In the genomic region with DNA sequence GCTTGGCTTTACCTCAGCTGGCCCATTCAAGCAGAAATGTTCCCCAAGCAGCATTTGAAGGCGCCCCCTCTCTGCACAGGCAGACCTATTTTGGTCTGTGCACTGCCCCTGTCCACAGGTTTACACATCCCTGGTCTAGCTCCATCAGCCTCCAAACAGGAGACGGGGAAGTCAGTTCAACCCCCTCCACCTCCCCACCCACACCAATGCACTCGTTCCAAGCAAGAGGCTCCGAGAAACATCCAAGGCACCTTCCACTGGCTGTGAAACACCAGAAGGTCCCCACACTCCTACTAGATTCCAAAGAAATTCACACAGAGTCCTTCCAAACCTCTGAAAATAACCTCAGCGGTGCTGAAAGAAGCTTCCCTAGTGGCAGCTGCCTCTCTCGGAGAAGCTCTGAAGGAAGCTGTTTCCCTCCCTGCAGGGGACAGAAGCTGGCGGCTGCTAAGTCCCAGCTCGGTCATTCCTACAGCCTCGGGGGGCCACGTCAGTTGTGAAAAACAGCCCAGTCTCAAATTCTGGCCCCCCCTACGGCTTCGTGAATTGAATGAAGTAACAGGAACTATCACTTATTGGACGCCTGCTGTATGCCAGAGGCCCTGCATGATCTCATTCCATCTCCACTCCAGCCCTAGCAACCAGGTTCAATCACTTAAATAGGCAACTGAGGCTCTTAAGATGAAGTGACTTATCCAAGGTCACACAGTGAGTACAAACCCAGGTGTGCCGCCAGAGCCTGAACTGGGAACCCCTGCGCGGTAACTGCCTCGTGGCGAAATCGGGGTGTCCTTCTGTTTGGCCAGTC, we compare ENCODE assay signal across 8 cellular contexts. TPM values are rescaled to one million over a fixed set of nuclear protein-coding genes. Genes with fewer than 3 reads are reported as not detected.
A peak's percentile ranks its signal among the peaks of the same experiment; 100 is the strongest.
DNase-seq lines count a peak whose midpoint lies in the region; ATAC-seq, FAIRE-seq and TF ChIP-seq lines count a peak whose summit lies in the region.

No MANE protein-coding gene starts in this region.

- BruUV-seq in Calu3 (replicated peaks; lab: Mats Ljungman, UMichigan): TSS peak; percentile 27

- CTCF ChIA-PET in Calu3 (lab: Charles Lee): interaction anchor here (0.7 to 1.6 kb wide), 6 partner anchors 10 to 988 kb away, joined by 3 to 5 read pairs (median 4); no protein-coding TSS in a partner anchor
- CTCF ChIA-PET in activated CD4-positive, alpha-beta memory T cell treated with anti-CD3 and anti-CD28 coated beads for 36 hours (lab: Charles Lee): interaction anchor here (0.6 to 3.5 kb wide), 8 partner anchors 11 to 305 kb away, joined by 3 to 16 read pairs (median 6); partner anchors contain the start of gene B4GALT5

- no peak for DNase-seq in Calu3
- peak; percentile 27 for DNase-seq in activated CD4-positive, alpha-beta memory T cell treated with anti-CD3 and anti-CD28 coated beads for 36 hours
- DNase-seq in left ventricle myocardium inferior: no peak
- no peak for DNase-seq in sigmoid colon
- DNase-seq in GM12891 (ENCODE audit: insufficient read length, low spot score): no peak
- DNase-seq in NCI-H82 treated with DMSO at 0.1 percent for 48 hours (lab: John Stamatoyannopoulos, UW; ENCODE audit: unreplicated experiment): no peak

- H3K27ac ChIP-seq in left ventricle myocardium inferior (replicated peaks) (peak overlapping the region; percentile 99), sigmoid colon (peak overlapping the region; percentile 95 to 100 (median 98))

- H3K4me3 ChIP-seq in left ventricle myocardium inferior (peak overlapping the region; percentile 96), sigmoid colon (peak overlapping the region; percentile 95 to 100 (median 100))

- 2 to 6% methylated on average over 19 of the region's 19 CpGs for WGBS in sigmoid colon, 2 donors

- H3K4me1 Mint-ChIP-seq in Calu3 (ENCODE audit: low read depth, unreplicated experiment): peaks cover 60% of the 10 kb centered on the region
- peaks cover 31% of the 10 kb centered on the region for H3K4me1 Mint-ChIP-seq in activated CD4-positive, alpha-beta memory T cell treated with anti-CD3 and anti-CD28 coated beads for 36 hours (ENCODE audit: low read depth)

- peaks cover 46% of the 10 kb centered on the region for H3K36me3 Mint-ChIP-seq in Calu3 (ENCODE audit: insufficient read depth, unreplicated experiment)
- H3K36me3 Mint-ChIP-seq in activated CD4-positive, alpha-beta memory T cell treated with anti-CD3 and anti-CD28 coated beads for 36 hours: no peaks in the 10 kb centered on the region

- TF ChIP-seq CTCF in Calu3 (IDR thresholded peaks at IDR 0.05; ENCODE audit: unreplicated experiment) (no peak), left ventricle myocardium inferior (IDR thresholded peaks at IDR 0.05; ENCODE audit: borderline replicate concordance) (no peak), sigmoid colon (IDR thresholded peaks at IDR 0.05) (no peak)

- no peak for TF ChIP-seq EP300 in sigmoid colon (IDR thresholded peaks at IDR 0.05)

- peaks cover 77% of the 10 kb centered on the region for H3K4me1 ChIP-seq in left ventricle myocardium inferior
- H3K4me1 ChIP-seq in sigmoid colon: peaks cover 0 to 46% (median 35%) of the 10 kb centered on the region in 4 donors

- ATAC-seq in HG02759 (IDR thresholded peaks at IDR 0.05; ENCODE audit: unreplicated experiment) (peak; percentile 3), HG02885 (IDR thresholded peaks at IDR 0.05; ENCODE audit: poor library complexity, unreplicated experiment) (no peak)

- TF ChIP-seq POLR2A in sigmoid colon (IDR thresholded peaks at IDR 0.05) (no peak), GM12891 (IDR thresholded peaks at IDR 0.05; ENCODE audit: low read depth, low read length) (no peak)

- no peaks in the 10 kb centered on the region for H3K27me3 Mint-ChIP-seq in Calu3 (ENCODE audit: unreplicated experiment)
- H3K27me3 Mint-ChIP-seq in activated CD4-positive, alpha-beta memory T cell treated with anti-CD3 and anti-CD28 coated beads for 36 hours: no peaks in the 10 kb centered on the region

- no peaks in the 10 kb centered on the region for H3K36me3 ChIP-seq in left ventricle myocardium inferior
- peaks cover 0 to 4% (median 0%) of the 10 kb centered on the region in 4 donors for H3K36me3 ChIP-seq in sigmoid colon

- H3K27ac Mint-ChIP-seq in Calu3 (ENCODE audit: unreplicated experiment): peak overlapping the region; percentile 99
- H3K27ac Mint-ChIP-seq in activated CD4-positive, alpha-beta memory T cell treated with anti-CD3 and anti-CD28 coated beads for 36 hours: peak overlapping the region; percentile 98

- H3K27me3 ChIP-seq in left ventricle myocardium inferior (ENCODE audit: low read depth) (no peaks in the 10 kb centered on the region), sigmoid colon (no peaks in the 10 kb centered on the region)

- H3K9me3 ChIP-seq in left ventricle myocardium inferior (replicated peaks): no peaks in the 10 kb centered on the region
- H3K9me3 ChIP-seq in sigmoid colon: no peaks in the 10 kb centered on the region

- POLR2A ChIA-PET in activated CD4-positive, alpha-beta memory T cell treated with anti-CD3 and anti-CD28 coated beads for 36 hours (lab: Charles Lee): interaction anchor here (1.0 to 1.3 kb wide), 2 partner anchors 18 to 318 kb away, joined by 3 to 5 read pairs; no protein-coding TSS in a partner anchor

- intact Hi-C loops in Calu3 (cut with micrococcal nuclease; ENCODE audit: unreplicated experiment) (no loop called here), left ventricle myocardium inferior (cut with micrococcal nuclease) (no loop called here), sigmoid colon (cut with DNase I) (loop anchor here (10.0 kb wide), 1 partner anchor 280 kb away; no protein-coding TSS in a partner anchor)
- intact Hi-C loops in activated CD4-positive, alpha-beta memory T cell treated with anti-CD3 and anti-CD28 coated beads for 36 hours (cut with micrococcal nuclease): loop anchor here (1.0 to 2.0 kb wide), 2 partner anchors 20 to 199 kb away; partner anchors contain the start of gene UBE2V1

- no peaks in the 10 kb centered on the region for H3K9me3 Mint-ChIP-seq in Calu3 (ENCODE audit: low read depth, unreplicated experiment)
- H3K9me3 Mint-ChIP-seq in activated CD4-positive, alpha-beta memory T cell treated with anti-CD3 and anti-CD28 coated beads for 36 hours: no peaks in the 10 kb centered on the region

- FAIRE-seq in GM12891 (lab: Jason Lieb, UNC): no peak

- H3K4me3 Mint-ChIP-seq in Calu3 (ENCODE audit: low read depth, unreplicated experiment): peak overlapping the region; percentile 95
- peak overlapping the region; percentile 98 for H3K4me3 Mint-ChIP-seq in activated CD4-positive, alpha-beta memory T cell treated with anti-CD3 and anti-CD28 coated beads for 36 hours

TF ChIP-seq in GM12891, 5 proteins besides CTCF, POLR2A, EP300 and RAD21:
- TF ChIP-seq TAF1 (IDR thresholded peaks at IDR 0.05; ENCODE audit: low read depth, low read length): no peak
- no peak for TF ChIP-seq SPI1 (IDR thresholded peaks at IDR 0.05; ENCODE audit: low read depth, low read length)
- no peak for TF ChIP-seq PAX5 (IDR thresholded peaks at IDR 0.05; ENCODE audit: insufficient read depth, low read length, severe bottlenecking)

RNA-seq across cellular contexts. Expression of gene SPATA2, which starts 0.8 kb away (rescaled TPM):
- total RNA-seq in Calu3 (2022) (16.0 and 16.6 TPM in 2 replicates), left ventricle myocardium inferior (7.6 TPM), sigmoid colon (1 to 10 TPM; 2.1 to 4.7 (median 2.7) TPM)
- total RNA-seq in activated CD4-positive, alpha-beta memory T cell treated with anti-CD3 and anti-CD28 coated beads for 36 hours: 1 to 10 TPM; 7.9 to 8.6 TPM
- polyA plus RNA-seq in sigmoid colon: 10 to 100 TPM; 10.7 to 12.5 (median 10.8) TPM
- polyA plus RNA-seq in GM12891 (2012; ENCODE audit: low read depth, missing spikeins): 5.6 TPM

RNA-seq across cellular contexts. Expression of gene RNF114, which starts 21.7 kb away (rescaled TPM):
- total RNA-seq in Calu3 (2022) (72.3 and 93.9 TPM in 2 replicates), left ventricle myocardium inferior (50.8 TPM), sigmoid colon (100 to 1,000 TPM; 121 to 151 (median 136) TPM)
- 10 to 100 TPM; 72.1 to 72.4 TPM for total RNA-seq in activated CD4-positive, alpha-beta memory T cell treated with anti-CD3 and anti-CD28 coated beads for 36 hours
- 10 to 100 TPM; 59.5 to 61.7 (median 61.0) TPM for polyA plus RNA-seq in sigmoid colon
- 44.1 TPM for polyA plus RNA-seq in GM12891 (2012; ENCODE audit: low read depth, missing spikeins)

Comparison
In these comparisons a context has a peak if more than half of its experiments do, and no peak if none do; other contexts are left out.
1. intact Hi-C loops: an anchor here in activated CD4-positive, alpha-beta memory T cell treated with anti-CD3 and anti-CD28 coated beads for 36 hours (1.0 to 2.0 kb wide) and sigmoid colon (10.0 kb wide); none called in Calu3 and left ventricle myocardium inferior.